Comparison of ENCODE assay signal across 21 cellular contexts in genomic region chr20:6994452-6994851, GRCh38.
DNase-seq lines count a peak whose midpoint lies in the region; ATAC-seq and TF ChIP-seq lines count a peak whose summit lies in the region.
"Had no signal": no experiment of that assay in that cellular context is flagged by ENCODE, and none has a peak within 500 bp of the region (broad histone marks: within the 10 kb centered on the region; RNA-seq: fewer than 3 reads in every experiment).

No MANE protein-coding gene starts in this region.

- no peaks in the 10 kb centered on the region for H3K27me3 Mint-ChIP-seq in WTC11 (ENCODE audit: low read depth)
- H3K27me3 Mint-ChIP-seq: activated CD4-positive, alpha-beta T cell treated with anti-CD3 and anti-CD28 coated beads, Interleukin-2, amount 10 ng/mL, durations not matched to agents 7 days and 5 days; activated naive CD8-positive, alpha-beta T cell treated with anti-CD3 and anti-CD28 coated beads, Interleukin-2, amount 10 ng/mL, durations not matched to agents 7 days and 5 days; IgD-negative memory B cell; memory B cell had no signal

- H3K27ac ChIP-seq in brain microvascular endothelial cell = peak overlapping the region; percentile 51
- H3K27ac ChIP-seq in hepatocyte = peak overlapping the region; percentile 91
- H3K27ac ChIP-seq: C4-2B, neutrophil had no signal

- POLR2A ChIA-PET in WTC11 (lab: Charles Lee) = no interaction called here

- DNase-seq in HT1080 (ENCODE audit: low read depth) = peak; percentile 43
- peak; percentile 45 for DNase-seq in brain microvascular endothelial cell
- peak; percentile 59 for DNase-seq in hepatocyte (ENCODE audit: low spot score)
- DNase-seq in stromal cell of bone marrow (ENCODE audit: low read depth) = peak; percentile 16
- DNase-seq in DMS79 treated with DMSO at 0.1 percent for 48 hours (lab: John Stamatoyannopoulos, UW) = no peak
- DNase-seq in WTC11 (ENCODE audit: low spot score) = no peak
- DNase-seq in foreskin melanocyte = no peak
- DNase-seq: activated CD4-positive, alpha-beta T cell treated with anti-CD3 and anti-CD28 coated beads, Interleukin-2, amount 10 ng/mL, durations not matched to agents 7 days and 5 days; activated naive CD8-positive, alpha-beta T cell treated with anti-CD3 and anti-CD28 coated beads, Interleukin-2, amount 10 ng/mL, durations not matched to agents 7 days and 5 days; activated T-cell treated with anti-CD3 and anti-CD28 coated beads, Interleukin-2, amount 50 U/mL, for 48 hours; cerebellar nuclear complex; HCEC 1CT; NCI-H1105 treated with DMSO at 0.1 percent for 48 hours; NCI-H2171; stimulated activated naive CD8-positive, alpha-beta T cell treated with anti-CD3 and anti-CD28 coated beads, Interleukin-15, Interleukin-2, amounts not matched to agents 100 U/mL and 50 U/mL, for 24 hours had no signal

- no peaks in the 10 kb centered on the region for H4K20me1 ChIP-seq in hepatocyte (ENCODE audit: insufficient read depth, poor library complexity, severe bottlenecking)

- H3K36me3 ChIP-seq in brain microvascular endothelial cell (replicated peaks) (no peaks in the 10 kb centered on the region), hepatocyte (replicated peaks; ENCODE audit: insufficient read depth, low read depth) (no peaks in the 10 kb centered on the region)
- H3K36me3 ChIP-seq: neutrophil had no signal

- H3K4me1 ChIP-seq in hepatocyte (ENCODE audit: insufficient read depth) = peaks cover 26% of the 10 kb centered on the region

- H3K27me3 ChIP-seq in brain microvascular endothelial cell (replicated peaks) (no peaks in the 10 kb centered on the region), hepatocyte (no peaks in the 10 kb centered on the region)
- H3K27me3 ChIP-seq: neutrophil had no signal

- H3K36me3 Mint-ChIP-seq in WTC11 = no peaks in the 10 kb centered on the region
- H3K36me3 Mint-ChIP-seq: activated naive CD8-positive, alpha-beta T cell treated with anti-CD3 and anti-CD28 coated beads, Interleukin-2, amount 10 ng/mL, durations not matched to agents 7 days and 5 days; IgD-negative memory B cell; memory B cell had no signal

- ATAC-seq in WTC11 = no peak
- no peak for ATAC-seq in GM21526 (IDR thresholded peaks at IDR 0.05; ENCODE audit: low FRiP score, unreplicated experiment)
- ATAC-seq: stimulated activated naive CD8-positive, alpha-beta T cell treated with anti-CD3 and anti-CD28 coated beads, Interleukin-15, Interleukin-2, amounts not matched to agents 100 U/mL and 50 U/mL, for 24 hours had no signal

- 58% methylated on average over 3 of the region's 3 CpGs for WGBS in hepatocyte (ENCODE audit: low lambda C conversion rate, missing lambda C conversion rate)

- peaks cover 2% of the 10 kb centered on the region; the same call in 1 of the 2 replicates for H3K4me1 Mint-ChIP-seq in WTC11
- H3K4me1 Mint-ChIP-seq: activated CD4-positive, alpha-beta T cell treated with anti-CD3 and anti-CD28 coated beads, Interleukin-2, amount 10 ng/mL, durations not matched to agents 7 days and 5 days; activated naive CD8-positive, alpha-beta T cell treated with anti-CD3 and anti-CD28 coated beads, Interleukin-2, amount 10 ng/mL, durations not matched to agents 7 days and 5 days; IgD-negative memory B cell; memory B cell had no signal

- no peak overlapping the region for H3K4me3 ChIP-seq in brain microvascular endothelial cell (ENCODE audit: low read depth, low read length)
- no peak overlapping the region for H3K4me3 ChIP-seq in hepatocyte

- no peaks in the 10 kb centered on the region for H3K79me2 ChIP-seq in hepatocyte

- no peak overlapping the region for H3K4me2 ChIP-seq in hepatocyte

- in situ Hi-C loops in brain microvascular endothelial cell (cut with HindIII; ENCODE audit: low pct_ligation_motif_present, low sequenced_read_pairs) = no loop called here

- CTCF ChIA-PET in WTC11 (lab: Charles Lee) = no interaction called here

- no peaks in the 10 kb centered on the region for H3K9me2 ChIP-seq in hepatocyte (replicated peaks; ENCODE audit: insufficient read depth)

- H3K27ac Mint-ChIP-seq in WTC11 = no peak overlapping the region
- H3K27ac Mint-ChIP-seq: activated CD4-positive, alpha-beta T cell treated with anti-CD3 and anti-CD28 coated beads, Interleukin-2, amount 10 ng/mL, durations not matched to agents 7 days and 5 days; activated naive CD8-positive, alpha-beta T cell treated with anti-CD3 and anti-CD28 coated beads, Interleukin-2, amount 10 ng/mL, durations not matched to agents 7 days and 5 days; IgD-negative memory B cell; memory B cell; T-helper 2 cell treated with Interferon-gamma antibody and Interleukin-4, amounts not matched to agents 5 μg/mL and 100 μg/mL, for 36 hours had no signal

- no peak for TF ChIP-seq CTCF in brain microvascular endothelial cell (IDR thresholded peaks at IDR 0.05; ENCODE audit: low read depth, low read length, missing control alignments)
- no peak for TF ChIP-seq CTCF in hepatocyte (IDR thresholded peaks at IDR 0.05; ENCODE audit: poor library complexity)
- TF ChIP-seq CTCF in WTC11 (IDR thresholded peaks at IDR 0.05) = no peak

- no peaks in the 10 kb centered on the region for H3K9me3 ChIP-seq in hepatocyte (ENCODE audit: low read depth)
- H3K9me3 ChIP-seq: neutrophil had no signal

- no peak overlapping the region for H3K4me3 Mint-ChIP-seq in WTC11
- H3K4me3 Mint-ChIP-seq: activated CD4-positive, alpha-beta T cell treated with anti-CD3 and anti-CD28 coated beads, Interleukin-2, amount 10 ng/mL, durations not matched to agents 7 days and 5 days; activated naive CD8-positive, alpha-beta T cell treated with anti-CD3 and anti-CD28 coated beads, Interleukin-2, amount 10 ng/mL, durations not matched to agents 7 days and 5 days; IgD-negative memory B cell; memory B cell; T-helper 2 cell treated with Interferon-gamma antibody and Interleukin-4, amounts not matched to agents 5 μg/mL and 100 μg/mL, for 36 hours had no signal

- peaks cover 10% of the 10 kb centered on the region; the same call in 1 of the 2 replicates for H3K9me3 Mint-ChIP-seq in WTC11

- H2AFZ ChIP-seq in hepatocyte = no peak overlapping the region

TF ChIP-seq in WTC11, 78 proteins besides CTCF, POLR2A, EP300 and RAD21 (continues in another document):
- TF ChIP-seq FOXK1 (CRISPR knock-in tag; IDR thresholded peaks at IDR 0.05) = no peak
- TF ChIP-seq E2F4 (CRISPR knock-in tag; IDR thresholded peaks at IDR 0.05; ENCODE audit: borderline replicate concordance, low read depth) = no peak
- no peak for TF ChIP-seq TEAD1 (CRISPR knock-in tag; IDR thresholded peaks at IDR 0.05)
- no peak for TF ChIP-seq CDX4 (CRISPR knock-in tag; IDR thresholded peaks at IDR 0.05; ENCODE audit: borderline replicate concordance)
- no peak for TF ChIP-seq SMAD3 (CRISPR knock-in tag; IDR thresholded peaks at IDR 0.05; ENCODE audit: borderline replicate concordance)
- TF ChIP-seq ZNF138 (CRISPR knock-in tag; conservative IDR thresholded peaks at IDR 0.05) = no peak
- no peak for TF ChIP-seq TCF7 (CRISPR knock-in tag; IDR thresholded peaks at IDR 0.05; ENCODE audit: low read depth)
- no peak for TF ChIP-seq STAT6 (CRISPR knock-in tag; conservative IDR thresholded peaks at IDR 0.05; ENCODE audit: low read depth)

Comparison
In these comparisons a context has a peak if more than half of its experiments do, and no peak if none do; other contexts are left out.
1. DNase-seq: peak in HT1080 (single experiment), brain microvascular endothelial cell (single experiment), hepatocyte (single experiment) and stromal cell of bone marrow (single experiment); none in DMS79 treated with DMSO at 0.1 percent for 48 hours (single experiment), WTC11 (single experiment) and foreskin melanocyte (single experiment).